Comparison of ENCODE assay signal across 15 cellular contexts in genomic region chr2:114729025-114729424, GRCh38.
A peak's percentile ranks its signal among the peaks of the same experiment; 100 is the strongest.
DNase-seq lines count a peak whose midpoint lies in the region; ATAC-seq and TF ChIP-seq lines count a peak whose summit lies in the region.
"Had no signal": no experiment of that assay in that cellular context is flagged by ENCODE, and none has a peak within 500 bp of the region (broad histone marks: within the 10 kb centered on the region; RNA-seq: fewer than 3 reads in every experiment).

No MANE protein-coding gene starts in this region.

- TF ChIP-seq CTCF in A673 (conservative IDR thresholded peaks at IDR 0.05; ENCODE audit: low read depth, low read length) (peak; percentile 24; the same call in 1 of the 2 replicates), GM23338 (conservative IDR thresholded peaks at IDR 0.05; ENCODE audit: low read depth in 2 of 2) (peak; percentile 47 to 54), PC-3 (conservative IDR thresholded peaks at IDR 0.05; ENCODE audit: low read depth, low read length) (peak; percentile 59), smooth muscle cell (IDR thresholded peaks at IDR 0.05; ENCODE audit: borderline replicate concordance, insufficient read depth, poor library complexity, severe bottlenecking) (no peak)

- H3K4me2 ChIP-seq in GM23338: no peak overlapping the region
- H3K4me2 ChIP-seq in PC-3 (ENCODE audit: low read length): no peak overlapping the region
- H3K4me2 ChIP-seq in smooth muscle cell: no peak overlapping the region

- no TSS peak for BruUV-seq in A673 (replicated peaks; lab: Mats Ljungman, UMichigan)
- BruUV-seq in PC-3 (replicated peaks; lab: Mats Ljungman, UMichigan): no TSS peak

- DNase-seq in A673 (ENCODE audit: low spot score) (no peak), GM23338 (ENCODE audit: low spot score) (peak; percentile 34), PC-3 (peak; percentile 36), left lobe of liver (ENCODE audit: low spot score) (no peak), smooth muscle cell (lab: John Stamatoyannopoulos, UW; ENCODE audit: unreplicated experiment) (no peak), T-helper 9 cell (no peak)
- no peak for DNase-seq in activated T-cell treated with anti-CD3 and anti-CD28 coated beads, Interleukin-2, amount 50 U/mL, for 48 hours
- DNase-seq: activated naive CD8-positive, alpha-beta T cell treated with anti-CD3 and anti-CD28 coated beads, Interleukin-2, amount 50 U/mL, for 24 hours; left ventricle myocardium superior; posterior cingulate gyrus; stimulated activated CD4-positive, alpha-beta T cell treated with anti-CD3 and anti-CD28 coated beads, Interleukin-4, amount 100 ng/mL, for 24 hours; stomach; T1000 had no signal

- no peaks in the 10 kb centered on the region for H3F3A ChIP-seq in GM23338 (replicated peaks; ENCODE audit: low read depth)
- no peaks in the 10 kb centered on the region for H3F3A ChIP-seq in PC-3 (ENCODE audit: low read length, unreplicated experiment)
- no peaks in the 10 kb centered on the region for H3F3A ChIP-seq in smooth muscle cell (ENCODE audit: low read depth)

- no peaks in the 10 kb centered on the region for H3K36me3 Mint-ChIP-seq in GM23338 (ENCODE audit: low read depth)

- H3K27me3 ChIP-seq in A673 (replicated peaks; ENCODE audit: insufficient read depth, low read depth, low read length, poor library complexity) (no peaks in the 10 kb centered on the region), GM23338 (ENCODE audit: insufficient read depth) (no peaks in the 10 kb centered on the region), PC-3 (ENCODE audit: low read length) (0 out of 2 replicates have a peak, but pooled peaks cover 4% of the 10 kb centered on the region), smooth muscle cell (ENCODE audit: low read depth) (peaks cover 9% of the 10 kb centered on the region)
- H3K27me3 ChIP-seq: gastroesophageal sphincter, stomach had no signal

- H4K20me1 ChIP-seq in GM23338 (replicated peaks; ENCODE audit: insufficient read depth) (no peaks in the 10 kb centered on the region), PC-3 (ENCODE audit: low read length) (no peaks in the 10 kb centered on the region), smooth muscle cell (ENCODE audit: low read depth) (no peaks in the 10 kb centered on the region)

- H3K79me2 ChIP-seq in GM23338 (replicated peaks; ENCODE audit: insufficient read depth) (no peaks in the 10 kb centered on the region), PC-3 (ENCODE audit: low read length) (no peaks in the 10 kb centered on the region), smooth muscle cell (ENCODE audit: low read depth) (no peaks in the 10 kb centered on the region)

- 78% methylated on average over 5 of the region's 5 CpGs for WGBS in smooth muscle cell (ENCODE audit: low lambda C conversion rate)

- H3K4me3 Mint-ChIP-seq in GM23338: no peak overlapping the region
- H3K4me3 Mint-ChIP-seq: activated naive CD8-positive, alpha-beta T cell treated with anti-CD3 and anti-CD28 coated beads, Interleukin-2, amount 50 U/mL, for 24 hours had no signal

- CTCF ChIA-PET in A673 (lab: Charles Lee) (no interaction called here), PC-3 (lab: Charles Lee) (no interaction called here)

- no peaks in the 10 kb centered on the region for H3K9me2 ChIP-seq in GM23338 (ENCODE audit: insufficient read depth)
- no peaks in the 10 kb centered on the region for H3K9me2 ChIP-seq in PC-3 (replicated peaks; ENCODE audit: low read length)

- no peak overlapping the region for H3K27ac Mint-ChIP-seq in GM23338
- H3K27ac Mint-ChIP-seq: activated naive CD8-positive, alpha-beta T cell treated with anti-CD3 and anti-CD28 coated beads, Interleukin-2, amount 50 U/mL, for 24 hours had no signal

- H2AFZ ChIP-seq in GM23338 (no peak overlapping the region; the same call in 1 of the 2 replicates), PC-3 (ENCODE audit: low read length) (no peak overlapping the region), smooth muscle cell (ENCODE audit: low read depth) (no peak overlapping the region)

- no peaks in the 10 kb centered on the region for H3K27me3 Mint-ChIP-seq in GM23338 (ENCODE audit: insufficient read depth, low read depth, poor library complexity)
- H3K27me3 Mint-ChIP-seq: activated naive CD8-positive, alpha-beta T cell treated with anti-CD3 and anti-CD28 coated beads, Interleukin-2, amount 50 U/mL, for 24 hours had no signal

- H3K36me3 ChIP-seq in A673 (ENCODE audit: insufficient read depth, low read length, poor library complexity, severe bottlenecking): no peaks in the 10 kb centered on the region
- H3K36me3 ChIP-seq in GM23338 (ENCODE audit: insufficient read depth): no peaks in the 10 kb centered on the region
- no peaks in the 10 kb centered on the region for H3K36me3 ChIP-seq in PC-3 (ENCODE audit: low read depth, low read length)
- H3K36me3 ChIP-seq in smooth muscle cell (ENCODE audit: low read depth): no peaks in the 10 kb centered on the region
- H3K36me3 ChIP-seq: gastroesophageal sphincter, stomach had no signal

- H3K4me1 Mint-ChIP-seq in GM23338: peaks cover 3% of the 10 kb centered on the region; the same call in 1 of the 3 replicates
- H3K4me1 Mint-ChIP-seq: activated naive CD8-positive, alpha-beta T cell treated with anti-CD3 and anti-CD28 coated beads, Interleukin-2, amount 50 U/mL, for 24 hours had no signal

- H3K9ac ChIP-seq in PC-3 (ENCODE audit: low read length) (no peak overlapping the region), smooth muscle cell (ENCODE audit: low read depth) (no peak overlapping the region)

- no peaks in the 10 kb centered on the region for H3K4me1 ChIP-seq in A673 (ENCODE audit: insufficient read depth, low read length, poor library complexity, severe bottlenecking)
- peaks cover 12% of the 10 kb centered on the region; the same call in 1 of the 2 replicates for H3K4me1 ChIP-seq in GM23338 (ENCODE audit: insufficient read depth)
- H3K4me1 ChIP-seq in PC-3 (ENCODE audit: insufficient read depth, low read length): no peaks in the 10 kb centered on the region
- H3K4me1 ChIP-seq in smooth muscle cell (ENCODE audit: low read depth): no peaks in the 10 kb centered on the region
- H3K4me1 ChIP-seq: gastroesophageal sphincter, stomach had no signal

- H3K27ac ChIP-seq in A673 (ENCODE audit: low read depth, low read length, poor library complexity, severe bottlenecking): no peak overlapping the region
- H3K27ac ChIP-seq in GM23338 (ENCODE audit: low read depth): no peak overlapping the region
- no peak overlapping the region for H3K27ac ChIP-seq in PC-3 (ENCODE audit: low read length)
- H3K27ac ChIP-seq in smooth muscle cell (ENCODE audit: low read depth): no peak overlapping the region
- H3K27ac ChIP-seq: gastroesophageal sphincter, stomach had no signal

- POLR2A ChIA-PET in A673 (lab: Charles Lee; ENCODE audit: low non-redundant PET): no interaction called here
- POLR2A ChIA-PET in PC-3 (lab: Charles Lee; ENCODE audit: unreplicated experiment): no interaction called here

- H3K9me3 Mint-ChIP-seq in GM23338: peaks cover 16% of the 10 kb centered on the region

- H3K4me3 ChIP-seq in A673 (ENCODE audit: low read depth, low read length, poor library complexity, severe bottlenecking) (no peak overlapping the region), GM23338 (no peak overlapping the region), PC-3 (ENCODE audit: low read length) (no peak overlapping the region), smooth muscle cell (no peak overlapping the region)
- H3K4me3 ChIP-seq: gastroesophageal sphincter, stomach had no signal

- intact Hi-C loops in A673 (cut with micrococcal nuclease; ENCODE audit: unreplicated experiment): no loop called here
- intact Hi-C loops in PC-3 (cut with micrococcal nuclease): no loop called here

- H3K9me3 ChIP-seq in A673 (ENCODE audit: low read depth, low read length, poor library complexity, severe bottlenecking) (no peaks in the 10 kb centered on the region), PC-3 (ENCODE audit: low read length) (no peaks in the 10 kb centered on the region), smooth muscle cell (replicated peaks; ENCODE audit: low read depth) (no peaks in the 10 kb centered on the region)
- H3K9me3 ChIP-seq: gastroesophageal sphincter, stomach had no signal

- peak; percentile 58 for ATAC-seq in GM23338
- no peak for ATAC-seq in PC-3
- peak; percentile 67 for ATAC-seq in left lobe of liver
- no peak for ATAC-seq in HG02973 (IDR thresholded peaks at IDR 0.05; ENCODE audit: unreplicated experiment)
- ATAC-seq: activated naive CD8-positive, alpha-beta T cell treated with anti-CD3 and anti-CD28 coated beads, Interleukin-2, amount 50 U/mL, for 24 hours; gastroesophageal sphincter; left ventricle myocardium superior had no signal

TF ChIP-seq in GM23338, 12 proteins besides CTCF, POLR2A, EP300 and RAD21 (continues in another document):
- TF ChIP-seq NANOG (IDR thresholded peaks at IDR 0.05; ENCODE audit: borderline replicate concordance) (no peak), STAT1 (IDR thresholded peaks at IDR 0.05; ENCODE audit: unreplicated experiment) (no peak), CREB1 (CRISPR knock-in tag; IDR thresholded peaks at IDR 0.05; ENCODE audit: low read depth) (no peak), ZNF331 (CRISPR knock-in tag; IDR thresholded peaks at IDR 0.05; ENCODE audit: low read depth) (no peak)

Comparison
In these comparisons a context has a peak if more than half of its experiments do, and no peak if none do; other contexts are left out.
1. DNase-seq: peak in GM23338 (single experiment) and PC-3 (single experiment); none in A673 (single experiment), left lobe of liver (single experiment), activated T-cell treated with anti-CD3 and anti-CD28 coated beads, Interleukin-2, amount 50 U/mL, for 48 hours (0 of 2), smooth muscle cell (single experiment) and T-helper 9 cell (single experiment).
2. ATAC-seq: peak in GM23338 (single experiment) and left lobe of liver (single experiment); none in PC-3 (single experiment) and HG02973 (single experiment).